Comparison of ENCODE assay signal across 18 cellular contexts in genomic region chr7:142828101-142828500, GRCh38. TPM values are rescaled to one million over a fixed set of nuclear protein-coding genes. Genes with fewer than 3 reads are reported as not detected.
A peak's percentile ranks its signal among the peaks of the same experiment; 100 is the strongest.
DNase-seq lines count a peak whose midpoint lies in the region; ATAC-seq and TF ChIP-seq lines count a peak whose summit lies in the region.
"Had no signal": no experiment of that assay in that cellular context is flagged by ENCODE, and none has a peak within 500 bp of the region (broad histone marks: within the 10 kb centered on the region; RNA-seq: fewer than 3 reads in every experiment).

No MANE protein-coding gene starts in this region.

- TF ChIP-seq POLR2A in adrenal gland (IDR thresholded peaks at IDR 0.05): no peak

- ATAC-seq in HG03354 (IDR thresholded peaks at IDR 0.05; ENCODE audit: poor library complexity, severe bottlenecking, unreplicated experiment) (no peak), HG02678 (IDR thresholded peaks at IDR 0.05; ENCODE audit: unreplicated experiment) (no peak)

- intact Hi-C loops in adrenal gland (cut with DNase I): no loop called here

- no peaks in the 10 kb centered on the region for H3K4me1 ChIP-seq in adrenal gland (replicated peaks in 1 of 2)
- H3K4me1 ChIP-seq: BE2C had no signal

- no peak overlapping the region for H3K27ac ChIP-seq in adrenal gland
- H3K27ac ChIP-seq: HL-60 had no signal

- H3K27me3 ChIP-seq in adrenal gland: no peaks in the 10 kb centered on the region
- H3K27me3 ChIP-seq: BE2C had no signal

- WGBS in adrenal gland, 4 donors: 23 to 38% (median 29%) methylated on average over 1 of the region's 1 CpG

- peak; percentile 22 for DNase-seq in A172 (ENCODE audit: low spot score)
- DNase-seq in DMS79 (lab: John Stamatoyannopoulos, UW): peak; percentile 93
- peak; percentile 85 for DNase-seq in NCI-H1105 (lab: John Stamatoyannopoulos, UW)
- DNase-seq in choroid plexus epithelial cell (ENCODE audit: low read depth): peak; percentile 40
- no peak for DNase-seq in medulla oblongata (ENCODE audit: extremely low spot score)
- no peak for DNase-seq in adrenal gland
- DNase-seq: BE2C; CD4-positive, alpha-beta T cell; GDM1; MV-4-11; NCI-H2081 treated with DMSO at 0.1 percent for 48 hours; NCI-H2227 treated with DMSO at 0.1 percent for 48 hours; NCI-H526; SIG-M5 had no signal

- no peaks in the 10 kb centered on the region for H3K36me3 ChIP-seq in adrenal gland (replicated peaks in 1 of 2)
- H3K36me3 ChIP-seq: BE2C had no signal

- no peak overlapping the region for H3K4me3 ChIP-seq in choroid plexus epithelial cell (ENCODE audit: low read depth, low read length)
- H3K4me3 ChIP-seq in adrenal gland: no peak overlapping the region

- no peak for TF ChIP-seq CTCF in choroid plexus epithelial cell (conservative IDR thresholded peaks at IDR 0.05; ENCODE audit: low read depth, low read length)
- TF ChIP-seq CTCF in adrenal gland (IDR thresholded peaks at IDR 0.05): no peak

- no peaks in the 10 kb centered on the region for H3K9me3 ChIP-seq in adrenal gland (replicated peaks in 1 of 3)
- H3K9me3 ChIP-seq: BE2C had no signal

RNA-seq across cellular contexts. Expression of gene EPHB6, which starts 26.8 kb away (rescaled TPM):
- 2.0 and 2.7 TPM in 2 replicates for total RNA-seq in A172 (2014; rRNA removed; shearing (Covaris generic))
- total RNA-seq in adrenal gland: 10 to 100 TPM in 2 of 8 donors, 1 to 10 TPM in 6; 1.4 to 14.4 (median 3.7) TPM
- polyA plus RNA-seq in adrenal gland: 10 to 100 TPM in 1 of 3 donors, 1 to 10 TPM in 2; 1.1 to 17.2 (median 9.1) TPM
- total RNA-seq: RPMI7951 had no signal

RNA-seq across cellular contexts. Expression of gene PRSS2, which starts 57.3 kb away (rescaled TPM):
- total RNA-seq in A172 (2014; rRNA removed; shearing (Covaris generic)): not detected in 2 replicates
- total RNA-seq in adrenal gland: 10 to 100 TPM in 2 of 8 donors, 1 to 10 TPM in 1, not detected in 5; 4.8 to 43.4 (median 40.0) TPM
- polyA plus RNA-seq in adrenal gland: 1 to 10 TPM in 2 of 3 donors, not detected in 1; 2.8 to 4.4 TPM
- total RNA-seq: CD4-positive, alpha-beta T cell; RPMI7951 had no signal

RNA-seq across cellular contexts. Expression of gene TRPV6, which starts 57.4 kb away (rescaled TPM):
- not detected in 2 replicates for total RNA-seq in A172 (2014; rRNA removed; shearing (Covaris generic))
- under 1 TPM in 1 of 8 donors, not detected in 7; 0.10 TPM for total RNA-seq in adrenal gland
- under 1 TPM in 2 of 3 donors, not detected in 1; 0.03 to 0.08 TPM for polyA plus RNA-seq in adrenal gland
- total RNA-seq: CD4-positive, alpha-beta T cell; RPMI7951 had no signal

Comparison
In these comparisons a context has a peak if more than half of its experiments do, and no peak if none do; other contexts are left out.
1. DNase-seq: peak in A172 (single experiment), DMS79 (single experiment), NCI-H1105 (single experiment) and choroid plexus epithelial cell (single experiment); none in medulla oblongata (single experiment) and adrenal gland (0 of 7).